Comparison of ENCODE assay signal across 9 cellular contexts in the genomic region with DNA sequence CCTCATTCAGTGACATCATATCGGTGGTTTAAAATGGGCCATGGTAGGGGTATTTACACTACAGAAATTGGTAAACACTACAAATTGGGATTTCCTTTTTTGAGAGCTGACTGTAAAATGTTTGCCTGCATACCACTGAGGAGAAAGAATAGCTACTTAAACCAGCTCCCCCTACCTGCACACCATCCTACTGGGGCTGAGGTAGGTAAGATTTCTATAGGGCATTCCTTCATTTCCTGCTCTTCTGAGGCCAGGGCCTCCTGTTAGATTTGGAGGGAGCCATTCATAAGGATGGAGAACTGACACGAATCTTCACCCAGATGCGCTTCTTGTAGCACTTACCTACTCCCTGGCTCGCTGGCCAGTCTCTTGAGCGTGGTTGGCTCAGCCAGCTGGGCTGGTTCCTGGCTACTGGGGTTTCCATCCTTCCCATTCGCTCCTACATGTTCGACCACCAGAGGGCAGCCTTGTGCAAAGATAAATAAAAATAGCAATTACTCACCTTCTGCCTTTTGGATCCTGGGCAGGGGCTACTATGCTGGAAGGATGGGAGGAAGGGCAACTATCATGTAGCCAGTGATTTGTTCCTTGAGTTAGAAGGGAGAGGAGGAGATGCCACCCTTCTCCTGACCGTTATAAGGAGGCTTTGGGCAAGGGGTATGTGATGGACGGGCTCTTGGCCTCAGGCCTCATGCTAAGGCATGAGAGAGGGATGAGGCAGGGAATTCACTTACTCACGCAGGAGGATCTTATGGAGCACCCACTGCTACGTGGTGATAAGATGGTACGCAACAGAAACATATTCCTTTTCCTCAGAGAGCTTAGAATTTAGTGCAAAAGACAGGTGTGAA. TPM values are rescaled to one million over a fixed set of nuclear protein-coding genes. Genes with fewer than 3 reads are reported as not detected.
A peak's percentile ranks its signal among the peaks of the same experiment; 100 is the strongest.
DNase-seq lines count a peak whose midpoint lies in the region; ATAC-seq and TF ChIP-seq lines count a peak whose summit lies in the region.
"Had no signal": no experiment of that assay in that cellular context is flagged by ENCODE, and none has a peak within 500 bp of the region (broad histone marks: within the 10 kb centered on the region; RNA-seq: fewer than 3 reads in every experiment).

No MANE protein-coding gene starts in this region.

- TF ChIP-seq CTCF in Calu3 (IDR thresholded peaks at IDR 0.05; ENCODE audit: unreplicated experiment): peak; percentile 88
- TF ChIP-seq CTCF in KMS-11 (conservative IDR thresholded peaks at IDR 0.05; ENCODE audit: low read depth, low read length): peak; percentile 99
- TF ChIP-seq CTCF in PC-3 (conservative IDR thresholded peaks at IDR 0.05; ENCODE audit: low read depth, low read length): peak; percentile 96
- TF ChIP-seq CTCF in esophagus muscularis mucosa (IDR thresholded peaks at IDR 0.05): peak; percentile 90 to 93 (median 93)

- intact Hi-C loops in Calu3 (cut with micrococcal nuclease; ENCODE audit: unreplicated experiment) (loop anchor here (1.0 to 10.0 kb wide), 2 partner anchors 120 to 198 kb away; a partner anchor contains a TSS), PC-3 (cut with micrococcal nuclease) (loop anchor here (1.0 to 2.0 kb wide), 4 partner anchors 102 to 198 kb away; no protein-coding TSS in a partner anchor), esophagus muscularis mucosa (cut with DNase I) (loop anchor here (1.0 to 5.0 kb wide), 2 partner anchors 123 to 198 kb away; a partner anchor contains a TSS)
- intact Hi-C loops in naive thymus-derived CD4-positive, alpha-beta T cell (cut with micrococcal nuclease): loop anchor here (1.0 to 5.0 kb wide), 10 partner anchors 89 to 859 kb away; a partner anchor contains a TSS

- H3K9me3 Mint-ChIP-seq in Calu3 (ENCODE audit: low read depth, unreplicated experiment): no peaks in the 10 kb centered on the region
- H3K9me3 Mint-ChIP-seq in naive thymus-derived CD4-positive, alpha-beta T cell: peaks cover 0 to 2% (median 0%) of the 10 kb centered on the region in 11 donors
- H3K9me3 Mint-ChIP-seq: IgD-negative memory B cell had no signal

- no peaks in the 10 kb centered on the region for H3K9me2 ChIP-seq in PC-3 (replicated peaks; ENCODE audit: low read length)

- WGBS in esophagus muscularis mucosa: 35% methylated on average over 11 of the region's 12 CpGs

- no peaks in the 10 kb centered on the region; the same call in 1 of the 2 replicates for H3K27me3 ChIP-seq in KMS-11 (ENCODE audit: insufficient read depth, low read depth)
- no peaks in the 10 kb centered on the region for H3K27me3 ChIP-seq in PC-3 (ENCODE audit: low read length)
- H3K27me3 ChIP-seq in esophagus muscularis mucosa: no peaks in the 10 kb centered on the region
- no peaks in the 10 kb centered on the region for H3K27me3 ChIP-seq in naive thymus-derived CD4-positive, alpha-beta T cell (ENCODE audit: control insufficient read depth in 2 of 2, insufficient read depth in 2 of 2, low read length in 2 of 2)

- H3K4me1 ChIP-seq in KMS-11 (ENCODE audit: low read depth, poor library complexity, severe bottlenecking) (no peaks in the 10 kb centered on the region), PC-3 (ENCODE audit: insufficient read depth, low read length) (peaks cover 20% of the 10 kb centered on the region; the same call in 1 of the 2 replicates), esophagus muscularis mucosa (peaks cover 35 to 68% (median 60%) of the 10 kb centered on the region in 4 donors)
- no peaks in the 10 kb centered on the region for H3K4me1 ChIP-seq in naive thymus-derived CD4-positive, alpha-beta T cell (ENCODE audit: control insufficient read depth in 2 of 2, insufficient read depth in 2 of 2, low read length in 2 of 2)

- ATAC-seq in PC-3 (peak; percentile 91), GM19328 (IDR thresholded peaks at IDR 0.05; ENCODE audit: unreplicated experiment) (no peak)
- peak; percentile 69 for ATAC-seq in naive thymus-derived CD4-positive, alpha-beta T cell

- H3K4me2 ChIP-seq in KMS-11 (no peak overlapping the region), PC-3 (ENCODE audit: low read length) (peak overlapping the region; percentile 49)

- no peak overlapping the region for H3K27ac Mint-ChIP-seq in Calu3 (ENCODE audit: unreplicated experiment)
- H3K27ac Mint-ChIP-seq in naive thymus-derived CD4-positive, alpha-beta T cell: peak overlapping the region in 2 of 9 donors; percentile 7 to 38

- H3K36me3 ChIP-seq in KMS-11 (ENCODE audit: insufficient read depth): no peaks in the 10 kb centered on the region
- no peaks in the 10 kb centered on the region for H3K36me3 ChIP-seq in PC-3 (ENCODE audit: low read depth, low read length)
- no peaks in the 10 kb centered on the region for H3K36me3 ChIP-seq in esophagus muscularis mucosa
- H3K36me3 ChIP-seq in naive thymus-derived CD4-positive, alpha-beta T cell (ENCODE audit: control insufficient read depth in 2 of 3, insufficient read depth in 3 of 3, low read length in 3 of 3): no peaks in the 10 kb centered on the region

- no peaks in the 10 kb centered on the region for H3K79me2 ChIP-seq in KMS-11 (ENCODE audit: insufficient read depth, low read depth)
- no peaks in the 10 kb centered on the region for H3K79me2 ChIP-seq in PC-3 (ENCODE audit: low read length)

- H3K9me3 ChIP-seq in PC-3 (ENCODE audit: low read length) (no peaks in the 10 kb centered on the region), esophagus muscularis mucosa (no peaks in the 10 kb centered on the region)
- no peaks in the 10 kb centered on the region for H3K9me3 ChIP-seq in naive thymus-derived CD4-positive, alpha-beta T cell (ENCODE audit: control insufficient read depth in 2 of 3, low read length in 3 of 3)

- DNase-seq in Calu3 (peak; percentile 85), PC-3 (peak; percentile 94), activated T-cell treated with anti-CD3 and anti-CD28 coated beads for 4 hours (peak; percentile 77), esophagus muscularis mucosa (ENCODE audit: extremely low spot score) (peak; percentile 96)
- peak; percentile 44 to 76 (median 64) for DNase-seq in naive thymus-derived CD4-positive, alpha-beta T cell
- DNase-seq in stimulated activated CD8-positive, alpha-beta memory T cell treated with anti-CD3 and anti-CD28 coated beads, Interleukin-7, amount 100 ng/mL, for 4 hours (ENCODE audit: low read depth in 2 of 2): peak; percentile 39 to 60

- BruUV-seq in Calu3 (replicated peaks; lab: Mats Ljungman, UMichigan) (no TSS peak), PC-3 (replicated peaks; lab: Mats Ljungman, UMichigan) (no TSS peak)

- no peak for TF ChIP-seq POLR2A in esophagus muscularis mucosa (IDR thresholded peaks at IDR 0.05; ENCODE audit: low read depth)

- TF ChIP-seq EP300 in esophagus muscularis mucosa (IDR thresholded peaks at IDR 0.05): no peak

- H3K4me3 Mint-ChIP-seq in Calu3 (ENCODE audit: low read depth, unreplicated experiment): no peak overlapping the region
- H3K4me3 Mint-ChIP-seq in naive thymus-derived CD4-positive, alpha-beta T cell: no peak overlapping the region

- H3F3A ChIP-seq in PC-3 (ENCODE audit: low read length, unreplicated experiment): no peaks in the 10 kb centered on the region

- H3K4me3 ChIP-seq in KMS-11 (IDR thresholded peaks at IDR 0.05; ENCODE audit: insufficient read depth, low read depth, low read length): no peak overlapping the region
- peak overlapping the region; percentile 14; the same call in 1 of the 2 replicates for H3K4me3 ChIP-seq in PC-3 (ENCODE audit: low read length)
- no peak overlapping the region for H3K4me3 ChIP-seq in esophagus muscularis mucosa
- H3K4me3 ChIP-seq in naive thymus-derived CD4-positive, alpha-beta T cell (ENCODE audit: low read length): no peak overlapping the region

- POLR2A ChIA-PET in PC-3 (lab: Charles Lee; ENCODE audit: unreplicated experiment): interaction anchor here (0.7 kb wide), 1 partner anchor 111 kb away, joined by 3 read pairs; no protein-coding TSS in a partner anchor
- POLR2A ChIA-PET in naive thymus-derived CD4-positive, alpha-beta T cell (lab: Charles Lee): interaction anchor here (0.9 to 1.0 kb wide), 2 partner anchors 8 to 114 kb away, joined by 3 to 4 read pairs; no protein-coding TSS in a partner anchor

- H3K27ac ChIP-seq in KMS-11 (no peak overlapping the region), PC-3 (ENCODE audit: low read length) (no peak overlapping the region), esophagus muscularis mucosa (replicated peaks in 1 of 4) (peak overlapping the region in 3 of 4 donors; percentile 79 to 88 (median 88))
- no peak overlapping the region for H3K27ac ChIP-seq in naive thymus-derived CD4-positive, alpha-beta T cell (ENCODE audit: low read depth, low read length)

- H3K9ac ChIP-seq in KMS-11 (no peak overlapping the region), PC-3 (ENCODE audit: low read length) (no peak overlapping the region)

- CTCF ChIA-PET in Calu3 (lab: Charles Lee) (interaction anchor here (0.5 to 1.8 kb wide), 19 partner anchors 13 to 237 kb away, joined by 3 to 32 read pairs (median 3); a partner anchor contains a TSS), PC-3 (lab: Charles Lee) (interaction anchor here (0.5 to 1.8 kb wide), 17 partner anchors 8 to 272 kb away, joined by 3 to 22 read pairs (median 4); no protein-coding TSS in a partner anchor)
- CTCF ChIA-PET in naive thymus-derived CD4-positive, alpha-beta T cell (lab: Charles Lee): interaction anchor here (0.5 to 7.8 kb wide), 24 partner anchors 9 to 824 kb away, joined by 3 to 125 read pairs (median 4); a partner anchor contains a TSS

- no peaks in the 10 kb centered on the region for H3K36me3 Mint-ChIP-seq in Calu3 (ENCODE audit: insufficient read depth, unreplicated experiment)
- no peaks in the 10 kb centered on the region for H3K36me3 Mint-ChIP-seq in naive thymus-derived CD4-positive, alpha-beta T cell

- no peak overlapping the region; the same call in 1 of the 2 replicates for H2AFZ ChIP-seq in KMS-11 (ENCODE audit: low read depth)
- peak overlapping the region; percentile 42; the same call in 1 of the 2 replicates for H2AFZ ChIP-seq in PC-3 (ENCODE audit: low read length)

- H3K27me3 Mint-ChIP-seq in Calu3 (ENCODE audit: unreplicated experiment): peaks cover 42% of the 10 kb centered on the region
- H3K27me3 Mint-ChIP-seq in naive thymus-derived CD4-positive, alpha-beta T cell: peaks cover 0 to 20% (median 0%) of the 10 kb centered on the region in 5 donors

- H3K4me1 Mint-ChIP-seq in Calu3 (ENCODE audit: low read depth, unreplicated experiment): peaks cover 10% of the 10 kb centered on the region
- peaks cover 0 to 12% (median 8%) of the 10 kb centered on the region in 7 donors for H3K4me1 Mint-ChIP-seq in naive thymus-derived CD4-positive, alpha-beta T cell

- no peaks in the 10 kb centered on the region for H4K20me1 ChIP-seq in KMS-11 (ENCODE audit: insufficient read depth)
- H4K20me1 ChIP-seq in PC-3 (ENCODE audit: low read length): no peaks in the 10 kb centered on the region

RNA-seq across cellular contexts. Expression of a gene that starts 10.7 kb away (rescaled TPM):
- total RNA-seq in Calu3 (2022) (not detected in 2 replicates), PC-3 (2014; rRNA removed) (not detected in 2 replicates), esophagus muscularis mucosa (not detected)
- not detected for total RNA-seq in naive thymus-derived CD4-positive, alpha-beta T cell
- not detected for polyA plus RNA-seq in naive thymus-derived CD4-positive, alpha-beta T cell
- polyA plus RNA-seq: IgD-negative memory B cell had no signal

RNA-seq across cellular contexts. Expression of a gene that starts 29.0 kb away (rescaled TPM):
- total RNA-seq in Calu3 (2022): not detected in 2 replicates
- not detected in 2 replicates for total RNA-seq in PC-3 (2014; rRNA removed)
- total RNA-seq in esophagus muscularis mucosa: 100 to 1,000 TPM; 100 to 186 (median 165) TPM
- not detected for total RNA-seq in naive thymus-derived CD4-positive, alpha-beta T cell
- polyA plus RNA-seq in naive thymus-derived CD4-positive, alpha-beta T cell: not detected
- polyA plus RNA-seq: IgD-negative memory B cell had no signal

Comparison
In these comparisons a context has a peak if more than half of its experiments do, and no peak if none do; other contexts are left out.
1. H3K27ac ChIP-seq: peak in esophagus muscularis mucosa (3 of 4); none in KMS-11 (single experiment), PC-3 (single experiment) and naive thymus-derived CD4-positive, alpha-beta T cell (single experiment).
2. RNA of a gene that starts 29.0 kb away (total RNA-seq): 100 to 186 TPM in esophagus muscularis mucosa; not detected in Calu3, not detected in PC-3 and not detected in naive thymus-derived CD4-positive, alpha-beta T cell; every median in the first group is over 100 times any median in the second.
3. Peak in every context shown above with its lines, with median percentiles within 50 percentile points of each other: DNase-seq and CTCF ChIP-seq.